Comparison of ENCODE assay signal across 19 cellular contexts in the genomic region with DNA sequence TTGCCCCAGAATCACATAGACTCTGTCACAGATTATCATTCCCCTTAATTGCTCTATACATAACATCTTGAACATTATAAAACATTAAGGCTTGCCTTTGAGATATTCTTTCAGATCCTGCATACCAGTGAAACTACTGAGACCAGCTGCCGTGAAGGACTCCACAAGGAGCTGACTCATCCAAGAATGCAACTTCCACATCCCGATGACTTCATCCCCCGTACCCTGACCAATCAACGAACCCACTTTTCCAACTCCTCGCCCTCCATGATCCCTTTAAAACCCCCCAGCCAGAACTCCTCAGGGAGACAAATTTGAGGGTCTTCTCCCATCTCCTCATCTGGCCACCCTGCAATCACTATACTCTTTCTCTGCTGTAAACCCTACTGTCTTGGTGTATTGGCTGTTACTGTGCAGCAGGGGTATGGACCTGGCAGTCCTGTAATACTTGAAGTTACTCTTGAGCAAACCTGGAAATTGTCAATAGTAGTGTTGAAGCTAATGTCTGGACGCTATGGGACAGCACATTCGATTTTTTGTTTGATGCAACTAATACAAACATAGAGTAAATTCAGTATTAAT. TPM values are rescaled to one million over a fixed set of nuclear protein-coding genes. Genes with fewer than 3 reads are reported as not detected.
DNase-seq lines count a peak whose midpoint lies in the region; TF ChIP-seq lines count a peak whose summit lies in the region.
"Had no signal": no experiment of that assay in that cellular context is flagged by ENCODE, and none has a peak within 500 bp of the region (broad histone marks: within the 10 kb centered on the region; RNA-seq: fewer than 3 reads in every experiment).

No MANE protein-coding gene starts in this region.

- H3K9me3 ChIP-seq in HEK293 (ENCODE audit: control insufficient read depth, insufficient read depth, low read depth, low read length) (no peaks in the 10 kb centered on the region), trophoblast cell (ENCODE audit: insufficient read depth, low read depth, low read length) (peaks cover 18% of the 10 kb centered on the region)

- no peak overlapping the region for H2AK5ac ChIP-seq in trophoblast cell (ENCODE audit: low read length)

- H2AFZ ChIP-seq in trophoblast cell (ENCODE audit: insufficient read depth, low read length, poor library complexity), result no peak overlapping the region
- H2AFZ ChIP-seq: PC-9 had no signal

- H2BK120ac ChIP-seq in trophoblast cell (ENCODE audit: insufficient read depth, low read length, poor library complexity), result no peak overlapping the region

- H3K79me1 ChIP-seq in trophoblast cell (ENCODE audit: low read length), result no peaks in the 10 kb centered on the region

- 100% methylated on average over 3 of the region's 7 CpGs for WGBS in trophoblast cell (ENCODE audit: extremely low coverage, insufficient coverage, insufficient read length)

- H3K36me3 ChIP-seq in HEK293 (ENCODE audit: control insufficient read depth in 2 of 2, insufficient read depth in 1 of 2, low read length in 2 of 2) (no peaks in the 10 kb centered on the region), trophoblast cell (ENCODE audit: control insufficient read depth in 1 of 2, insufficient read depth in 2 of 2, low read length in 2 of 2) (no peaks in the 10 kb centered on the region)
- H3K36me3 ChIP-seq: BLaER1 treated with 17β-estradiol and CSF1 and Interleukin-3, amounts not matched to agents 10 nM and 100 nM had no signal

- no peak overlapping the region for H4K8ac ChIP-seq in trophoblast cell (ENCODE audit: low read depth, low read length)

- no peak overlapping the region for H3K14ac ChIP-seq in trophoblast cell (ENCODE audit: low read length)

- CTCF ChIA-PET in HEK293 (lab: Yijun Ruan, JAX) (interaction anchor here (0.6 kb wide), 1 partner anchor 133 kb away, joined by 4 read pairs; no protein-coding TSS in a partner anchor), RWPE1 (lab: Yijun Ruan, JAX) (no interaction called here)

- no peak overlapping the region for H3K18ac ChIP-seq in trophoblast cell (ENCODE audit: low read length)

- H3K4me3 ChIP-seq in HEK293 (ENCODE audit: low read depth, low read length), result no peak overlapping the region
- no peak overlapping the region for H3K4me3 ChIP-seq in foreskin fibroblast (ENCODE audit: low read depth in 1 of 2, low read length in 2 of 2)
- no peak overlapping the region for H3K4me3 ChIP-seq in trophoblast cell (ENCODE audit: low read depth, low read length)
- H3K4me3 ChIP-seq: BLaER1 treated with 17β-estradiol and CSF1 and Interleukin-3, amounts not matched to agents 10 nM and 100 nM; GM12878; PC-9 had no signal

- DNase-seq in ACHN, result peak; percentile 23
- peak; percentile 8 for DNase-seq in RWPE1 (ENCODE audit: low spot score)
- peak; percentile 3 to 13 for DNase-seq in foreskin fibroblast
- no peak for DNase-seq in NCI-H187 (lab: John Stamatoyannopoulos, UW)
- no peak for DNase-seq in trophoblast cell
- no peak for DNase-seq in NCI-H1092 treated with DMSO at 0.1 percent for 48 hours (lab: John Stamatoyannopoulos, UW)
- no peak for DNase-seq in NCI-H2081 treated with DMSO at 0.1 percent for 48 hours (lab: John Stamatoyannopoulos, UW)
- DNase-seq: 8988T, DMS153, GOT3, NCI-H1436 treated with DMSO at 0.1 percent for 48 hours, NCI-H446, NCI-H748 treated with DMSO at 0.1 percent for 48 hours, PC-9, SHP77 had no signal

- H3K79me2 ChIP-seq in trophoblast cell (ENCODE audit: control insufficient read depth, insufficient read depth, low read length, poor library complexity), result no peaks in the 10 kb centered on the region

- H3K27ac ChIP-seq in HEK293 (ENCODE audit: extremely low read depth, low read depth, low read length) (no peak overlapping the region), RWPE1 (no peak overlapping the region), trophoblast cell (ENCODE audit: low read depth, low read length) (no peak overlapping the region)
- H3K27ac ChIP-seq: BLaER1 treated with 17β-estradiol and CSF1 and Interleukin-3, amounts not matched to agents 10 nM and 100 nM; PC-9 had no signal

- no peak overlapping the region for H3K4ac ChIP-seq in trophoblast cell (ENCODE audit: low read depth, low read length)

- no peak overlapping the region for H3K9ac ChIP-seq in trophoblast cell (ENCODE audit: low read length)
- H3K9ac ChIP-seq: BLaER1 treated with 17β-estradiol and CSF1 and Interleukin-3, amounts not matched to agents 10 nM and 100 nM had no signal

- no peak overlapping the region for H3K23ac ChIP-seq in trophoblast cell (ENCODE audit: low read length)

- H2BK12ac ChIP-seq in trophoblast cell (ENCODE audit: low read length), result no peak overlapping the region

- POLR2A ChIA-PET in HEK293 (lab: Yijun Ruan, JAX) (no interaction called here), RWPE1 (lab: Yijun Ruan, JAX; ENCODE audit: low non-redundant PET) (no interaction called here)

- no peak overlapping the region for H4K12ac ChIP-seq in trophoblast cell (ENCODE audit: low read depth, low read length)

- H3K4me1 ChIP-seq in HEK293 (ENCODE audit: control insufficient read depth, insufficient read depth, low read length), result no peaks in the 10 kb centered on the region
- H3K4me1 ChIP-seq in trophoblast cell (ENCODE audit: control insufficient read depth in 1 of 2, insufficient read depth in 2 of 2, low read length in 2 of 2), result peaks cover 0 to 3% of the 10 kb centered on the region in 2 experiments
- H3K4me1 ChIP-seq: BLaER1 treated with 17β-estradiol and CSF1 and Interleukin-3, amounts not matched to agents 10 nM and 100 nM had no signal

- in situ Hi-C loops in ACHN (cut with HindIII; ENCODE audit: low pct_ligation_motif_present, low pct_unique_long_range_greater_than_20kb, low sequenced_read_pairs), result no loop called here

- TF ChIP-seq CTCF in HEK293 (tag by site-specific recombination; IDR thresholded peaks at IDR 0.05) (no peak), RWPE1 (conservative IDR thresholded peaks at IDR 0.05; ENCODE audit: low read depth) (no peak), foreskin fibroblast (IDR thresholded peaks at IDR 0.05; ENCODE audit: low read depth, low read length) (no peak)

- no peaks in the 10 kb centered on the region for H3K27me3 ChIP-seq in trophoblast cell (ENCODE audit: insufficient read depth, low read length)
- H3K27me3 ChIP-seq: BLaER1 treated with 17β-estradiol and CSF1 and Interleukin-3, amounts not matched to agents 10 nM and 100 nM had no signal

- H2BK5ac ChIP-seq in trophoblast cell (ENCODE audit: low read depth, low read length, poor library complexity), result no peak overlapping the region

- no peak overlapping the region for H3K4me2 ChIP-seq in trophoblast cell (ENCODE audit: low read length)
- H3K4me2 ChIP-seq: BLaER1 treated with 17β-estradiol and CSF1 and Interleukin-3, amounts not matched to agents 10 nM and 100 nM; PC-9 had no signal

- H4K91ac ChIP-seq in trophoblast cell (ENCODE audit: low read depth, low read length), result no peak overlapping the region

TF ChIP-seq in HEK293, 187 proteins besides CTCF, POLR2A, EP300 and RAD21:
- TF ChIP-seq TRIM28 (IDR thresholded peaks at IDR 0.05; ENCODE audit: borderline replicate concordance, low read length) (peak; percentile 37; the same call in 1 of the 2 replicates), SETDB1 (IDR thresholded peaks at IDR 0.05; ENCODE audit: insufficient read length, low read length) (peak; percentile 60)
- TF ChIP-seq, protein P1, sequence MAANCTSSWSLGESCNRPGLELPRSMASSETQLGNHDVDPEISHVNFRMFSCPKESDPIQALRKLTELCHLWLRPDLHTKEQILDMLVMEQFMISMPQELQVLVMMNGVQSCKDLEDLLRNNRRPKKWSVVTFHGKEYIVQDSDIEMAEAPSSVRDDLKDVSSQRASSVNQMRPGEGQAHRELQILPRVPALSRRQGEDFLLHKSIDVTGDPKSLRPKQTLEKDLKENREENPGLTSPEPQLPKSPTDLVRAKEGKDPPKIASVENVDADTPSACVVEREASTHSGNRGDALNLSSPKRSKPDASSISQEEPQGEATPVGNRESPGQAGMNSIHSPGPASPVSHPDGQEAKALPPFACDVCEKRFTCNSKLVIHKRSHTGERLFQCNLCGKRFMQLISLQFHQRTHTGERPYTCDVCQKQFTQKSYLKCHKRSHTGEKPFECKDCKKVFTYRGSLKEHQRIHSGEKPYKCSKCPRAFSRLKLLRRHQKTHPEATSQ (tag by site-specific recombination; IDR thresholded peaks at IDR 0.05), result no peak
TF ChIP-seq in HEK293: peak in this region for 2.

RNA-seq across cellular contexts. Expression of gene HTR5A, which starts 49.8 kb away (rescaled TPM):
- polyA plus RNA-seq in trophoblast cell (2013), result not detected in 2 replicates
- polyA plus RNA-seq: GM12878, IgD-negative memory B cell had no signal

Comparison
In these comparisons a context has a peak if more than half of its experiments do, and no peak if none do; other contexts are left out.
1. DNase-seq: peak in ACHN (single experiment), RWPE1 (single experiment) and foreskin fibroblast (2 of 2); none in NCI-H187 (0 of 2), trophoblast cell (0 of 2), NCI-H1092 treated with DMSO at 0.1 percent for 48 hours (single experiment) and NCI-H2081 treated with DMSO at 0.1 percent for 48 hours (single experiment).